1 cellular context compared by ENCODE assay signal in genomic region chr21:37436180-37436579, GRCh38.
TF ChIP-seq lines count a peak whose summit lies in the region.

No MANE protein-coding gene starts in this region.

TF ChIP-seq in GM23338, 12 proteins besides CTCF, POLR2A, EP300 and RAD21 (continued from another document):
- TF ChIP-seq ETS1 (IDR thresholded peaks at IDR 0.05) (no peak), ZNF114 (CRISPR knock-in tag; IDR thresholded peaks at IDR 0.05) (no peak), JUNB (IDR thresholded peaks at IDR 0.05; ENCODE audit: unreplicated experiment) (no peak), NANOG (IDR thresholded peaks at IDR 0.05; ENCODE audit: borderline replicate concordance) (no peak), REST (IDR thresholded peaks at IDR 0.05; ENCODE audit: unreplicated experiment) (no peak), CREB1 (CRISPR knock-in tag; IDR thresholded peaks at IDR 0.05; ENCODE audit: low read depth) (no peak), ZNF331 (CRISPR knock-in tag; IDR thresholded peaks at IDR 0.05; ENCODE audit: low read depth) (no peak), ZNF462 (CRISPR knock-in tag; IDR thresholded peaks at IDR 0.05) (no peak), POLR2AphosphoS5 (IDR thresholded peaks at IDR 0.05; ENCODE audit: low read depth) (no peak), EZH2phosphoT487 (IDR thresholded peaks at IDR 0.05; ENCODE audit: unreplicated experiment) (no peak), EZH2 (IDR thresholded peaks at IDR 0.05; ENCODE audit: low read depth, unreplicated experiment) (no peak)
